20 cellular contexts compared by ENCODE assay signal in the genomic region with DNA sequence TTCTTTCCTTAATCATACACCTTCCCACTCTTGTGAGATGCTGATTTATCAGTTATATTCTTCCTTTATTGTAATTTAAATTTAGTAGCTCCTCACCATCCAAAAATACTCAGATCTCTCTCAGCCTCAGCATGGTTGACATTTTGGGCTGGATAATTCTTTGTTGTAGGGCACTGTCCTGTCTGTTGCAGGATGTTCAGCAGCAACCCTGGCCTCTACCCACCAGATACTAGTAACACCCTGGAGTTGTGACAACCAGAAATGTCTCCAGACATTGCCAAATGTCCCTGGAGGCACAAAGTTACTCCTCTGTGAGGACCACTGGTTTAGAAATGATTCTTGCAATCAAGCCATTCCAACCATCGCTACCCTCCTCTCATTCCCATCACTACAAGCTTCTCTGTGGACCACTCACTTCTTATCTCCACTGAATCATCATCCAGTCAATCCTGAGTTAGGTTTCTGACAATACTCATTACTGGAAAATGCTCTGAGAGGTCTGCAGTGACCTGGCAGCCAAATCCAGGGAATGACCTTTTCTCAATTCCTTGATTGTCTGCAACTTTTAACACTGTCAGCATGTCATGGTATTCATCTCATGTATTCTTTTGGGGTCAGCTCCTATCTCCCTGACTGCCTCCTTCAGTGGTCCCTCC.
"Had no signal": no experiment of that assay in that cellular context is flagged by ENCODE, and none has a peak within 500 bp of the region (broad histone marks: within the 10 kb centered on the region; RNA-seq: fewer than 3 reads in every experiment).

No MANE protein-coding gene starts in this region.

- H3K36me3 ChIP-seq: cardiac muscle cell, esophagus squamous epithelium, left lung, tibial artery, uterus had no signal

- ATAC-seq: left lung had no signal

- FAIRE-seq: endometrium, islet of Langerhans had no signal

- H3K27ac ChIP-seq: cardiac muscle cell, esophagus squamous epithelium, foreskin keratinocyte, left lung, parathyroid adenoma, tibial artery, uterus had no signal

- H3K9me3 Mint-ChIP-seq: neural crest cell had no signal

- H3K79me2 ChIP-seq: parathyroid adenoma had no signal

- H3K36me3 Mint-ChIP-seq: activated naive CD8-positive, alpha-beta T cell had no signal

- H3K9me3 ChIP-seq: esophagus squamous epithelium, left lung, tibial artery, uterus had no signal

- H2AFZ ChIP-seq: parathyroid adenoma had no signal

- H3K4me3 Mint-ChIP-seq: activated naive CD8-positive, alpha-beta T cell; neural crest cell had no signal

- H3K9ac ChIP-seq: parathyroid adenoma had no signal

- H3K4me1 ChIP-seq: left lung had no signal

- H3K27me3 ChIP-seq: cardiac muscle cell, esophagus squamous epithelium, foreskin keratinocyte, left lung, tibial artery, uterus had no signal

- H3K4me3 ChIP-seq: cardiac muscle cell, esophagus squamous epithelium, left lung, smooth muscle cell, tibial artery, uterus had no signal

- H3K27ac Mint-ChIP-seq: activated naive CD8-positive, alpha-beta T cell had no signal

- DNase-seq: activated CD4-positive, alpha-beta T cell treated with anti-CD3 and anti-CD28 coated beads, Interleukin-2, amount 50 U/mL, for 4 hours; activated CD4-positive, CD25-positive, alpha-beta regulatory T cell treated with anti-CD3 and anti-CD28 coated beads, Interleukin-2, amount 50 U/mL, for 72 hours; activated effector memory CD4-positive, alpha-beta T cell treated with Interleukin-2 at 50 U/mL for 16 hours; activated T-cell treated with anti-CD3 and anti-CD28 coated beads, Interleukin-2, amount 50 U/mL, for 1 hour; anterior cingulate cortex; esophagus squamous epithelium; left lung; mesendoderm; retina; T-helper 2 cell; tibial artery; uterus had no signal

- H3K4me2 ChIP-seq: smooth muscle cell had no signal
